In genomic region chr9:20898885-20899554, GRCh38 we compare ENCODE assay signal across 18 cellular contexts.
DNase-seq lines count a peak whose midpoint lies in the region; ATAC-seq and TF ChIP-seq lines count a peak whose summit lies in the region.
"Had no signal": no experiment of that assay in that cellular context is flagged by ENCODE, and none has a peak within 500 bp of the region (broad histone marks: within the 10 kb centered on the region; RNA-seq: fewer than 3 reads in every experiment).

No MANE protein-coding gene starts in this region.

- CTCF ChIA-PET in activated CD4-positive, alpha-beta memory T cell treated with anti-CD3 and anti-CD28 coated beads for 36 hours (lab: Charles Lee), result interaction anchor here (1.6 kb wide), 1 partner anchor 15 kb away, joined by 7 read pairs; no protein-coding TSS in a partner anchor
- CTCF ChIA-PET in activated CD4-positive, alpha-beta memory T cell treated with anti-CD3 and anti-CD28 coated beads, Interleukin-2, amount 10 ng/mL, durations not matched to agents 7 days and 5 days (lab: Charles Lee), result interaction anchor here (3.5 kb wide), 1 partner anchor 14 kb away, joined by 11 read pairs; no protein-coding TSS in a partner anchor

- no peak for TF ChIP-seq CTCF in fibroblast of pulmonary artery (IDR thresholded peaks at IDR 0.05; ENCODE audit: low read length, missing control alignments)

- POLR2A ChIA-PET in activated CD4-positive, alpha-beta memory T cell treated with anti-CD3 and anti-CD28 coated beads for 36 hours (lab: Charles Lee), result no interaction called here
- POLR2A ChIA-PET in activated CD4-positive, alpha-beta memory T cell treated with anti-CD3 and anti-CD28 coated beads, Interleukin-2, amount 10 ng/mL, durations not matched to agents 7 days and 5 days (lab: Charles Lee), result no interaction called here

- DNase-seq in activated CD4-positive, alpha-beta memory T cell treated with anti-CD3 and anti-CD28 coated beads for 36 hours, result peak; percentile 11
- DNase-seq in activated CD4-positive, alpha-beta memory T cell treated with anti-CD3 and anti-CD28 coated beads, Interleukin-2, amount 10 ng/mL, durations not matched to agents 7 days and 5 days, result no peak
- peak; percentile 2 for DNase-seq in activated naive CD8-positive, alpha-beta T cell treated with anti-CD3 and anti-CD28 coated beads for 36 hours
- DNase-seq in fibroblast of pulmonary artery (ENCODE audit: low read depth), result peak; percentile 22
- no peak for DNase-seq in stimulated activated naive CD8-positive, alpha-beta T cell treated with anti-CD3 and anti-CD28 coated beads, Interleukin-15, Interleukin-2, amounts not matched to agents 100 U/mL and 50 U/mL, for 24 hours
- no peak for DNase-seq in glomerular visceral epithelial cell (ENCODE audit: extremely low spot score)
- DNase-seq: activated CD8-positive, alpha-beta memory T cell treated with anti-CD3 and anti-CD28 coated beads, Interleukin-2, amount 50 U/mL, for 48 hours; CD4-positive, alpha-beta T cell; erythroblast; hippocampal formation; left lung; NCI-H146; NCI-H510A treated with DMSO at 0.1 percent for 48 hours had no signal

- no peak overlapping the region for H3K4me3 Mint-ChIP-seq in activated CD4-positive, alpha-beta memory T cell treated with anti-CD3 and anti-CD28 coated beads for 36 hours
- no peak overlapping the region for H3K4me3 Mint-ChIP-seq in activated CD4-positive, alpha-beta memory T cell treated with anti-CD3 and anti-CD28 coated beads, Interleukin-2, amount 10 ng/mL, durations not matched to agents 7 days and 5 days
- no peak overlapping the region for H3K4me3 Mint-ChIP-seq in activated naive CD8-positive, alpha-beta T cell treated with anti-CD3 and anti-CD28 coated beads for 36 hours
- H3K4me3 Mint-ChIP-seq: activated naive CD8-positive, alpha-beta T cell; CD4-positive, alpha-beta T cell had no signal

- intact Hi-C loops in activated CD4-positive, alpha-beta memory T cell treated with anti-CD3 and anti-CD28 coated beads for 36 hours (cut with micrococcal nuclease), result no loop called here

- ATAC-seq in stimulated activated naive CD8-positive, alpha-beta T cell treated with anti-CD3 and anti-CD28 coated beads, Interleukin-15, Interleukin-2, amounts not matched to agents 100 U/mL and 50 U/mL, for 24 hours, result peak; percentile 63
- no peak for ATAC-seq in GM18505 (IDR thresholded peaks at IDR 0.05; ENCODE audit: unreplicated experiment)
- no peak for ATAC-seq in GM19463 (IDR thresholded peaks at IDR 0.05; ENCODE audit: unreplicated experiment)
- ATAC-seq: GM12878, left lung had no signal

- H3K4me1 Mint-ChIP-seq in activated CD4-positive, alpha-beta memory T cell treated with anti-CD3 and anti-CD28 coated beads for 36 hours (ENCODE audit: low read depth), result peaks cover 2% of the 10 kb centered on the region
- no peaks in the 10 kb centered on the region for H3K4me1 Mint-ChIP-seq in activated CD4-positive, alpha-beta memory T cell treated with anti-CD3 and anti-CD28 coated beads, Interleukin-2, amount 10 ng/mL, durations not matched to agents 7 days and 5 days
- H3K4me1 Mint-ChIP-seq in activated naive CD8-positive, alpha-beta T cell treated with anti-CD3 and anti-CD28 coated beads for 36 hours, result peaks cover 2% of the 10 kb centered on the region

- H3K27ac Mint-ChIP-seq in activated CD4-positive, alpha-beta memory T cell treated with anti-CD3 and anti-CD28 coated beads for 36 hours, result no peak overlapping the region
- no peak overlapping the region for H3K27ac Mint-ChIP-seq in activated CD4-positive, alpha-beta memory T cell treated with anti-CD3 and anti-CD28 coated beads, Interleukin-2, amount 10 ng/mL, durations not matched to agents 7 days and 5 days
- no peak overlapping the region for H3K27ac Mint-ChIP-seq in activated naive CD8-positive, alpha-beta T cell treated with anti-CD3 and anti-CD28 coated beads for 36 hours
- H3K27ac Mint-ChIP-seq: activated naive CD8-positive, alpha-beta T cell; CD4-positive, alpha-beta T cell; progenitor cell of endocrine pancreas had no signal

- no peaks in the 10 kb centered on the region for H3K27me3 Mint-ChIP-seq in activated CD4-positive, alpha-beta memory T cell treated with anti-CD3 and anti-CD28 coated beads for 36 hours
- no peaks in the 10 kb centered on the region for H3K27me3 Mint-ChIP-seq in activated CD4-positive, alpha-beta memory T cell treated with anti-CD3 and anti-CD28 coated beads, Interleukin-2, amount 10 ng/mL, durations not matched to agents 7 days and 5 days
- no peaks in the 10 kb centered on the region for H3K27me3 Mint-ChIP-seq in activated naive CD8-positive, alpha-beta T cell treated with anti-CD3 and anti-CD28 coated beads for 36 hours
- H3K27me3 Mint-ChIP-seq: activated naive CD8-positive, alpha-beta T cell; CD4-positive, alpha-beta T cell; progenitor cell of endocrine pancreas had no signal

- H3K4me3 ChIP-seq in fibroblast of pulmonary artery (replicated peaks; ENCODE audit: low read depth, low read length), result no peak overlapping the region
- H3K4me3 ChIP-seq: GM12878, left lung had no signal

- no peak for TF ChIP-seq POLR2A in GM18505 (IDR thresholded peaks at IDR 0.05; ENCODE audit: borderline replicate concordance, extremely low read depth, insufficient read depth, insufficient read length)

- no peaks in the 10 kb centered on the region for H3K9me3 Mint-ChIP-seq in activated CD4-positive, alpha-beta memory T cell treated with anti-CD3 and anti-CD28 coated beads for 36 hours
- H3K9me3 Mint-ChIP-seq in activated CD4-positive, alpha-beta memory T cell treated with anti-CD3 and anti-CD28 coated beads, Interleukin-2, amount 10 ng/mL, durations not matched to agents 7 days and 5 days, result no peaks in the 10 kb centered on the region
- no peaks in the 10 kb centered on the region for H3K9me3 Mint-ChIP-seq in activated naive CD8-positive, alpha-beta T cell treated with anti-CD3 and anti-CD28 coated beads for 36 hours
- H3K9me3 Mint-ChIP-seq: CD4-positive, alpha-beta T cell had no signal

- H3K36me3 Mint-ChIP-seq in activated CD4-positive, alpha-beta memory T cell treated with anti-CD3 and anti-CD28 coated beads for 36 hours, result no peaks in the 10 kb centered on the region
- no peaks in the 10 kb centered on the region for H3K36me3 Mint-ChIP-seq in activated CD4-positive, alpha-beta memory T cell treated with anti-CD3 and anti-CD28 coated beads, Interleukin-2, amount 10 ng/mL, durations not matched to agents 7 days and 5 days (ENCODE audit: low read depth)
- peaks cover 2% of the 10 kb centered on the region for H3K36me3 Mint-ChIP-seq in activated naive CD8-positive, alpha-beta T cell treated with anti-CD3 and anti-CD28 coated beads for 36 hours

Comparison
In these comparisons a context has a peak if more than half of its experiments do, and no peak if none do; other contexts are left out.
1. DNase-seq: peak in activated CD4-positive, alpha-beta memory T cell treated with anti-CD3 and anti-CD28 coated beads for 36 hours (single experiment), activated naive CD8-positive, alpha-beta T cell treated with anti-CD3 and anti-CD28 coated beads for 36 hours (single experiment) and fibroblast of pulmonary artery (single experiment); none in activated CD4-positive, alpha-beta memory T cell treated with anti-CD3 and anti-CD28 coated beads, Interleukin-2, amount 10 ng/mL, durations not matched to agents 7 days and 5 days (single experiment), stimulated activated naive CD8-positive, alpha-beta T cell treated with anti-CD3 and anti-CD28 coated beads, Interleukin-15, Interleukin-2, amounts not matched to agents 100 U/mL and 50 U/mL, for 24 hours (single experiment) and glomerular visceral epithelial cell (single experiment).